Comparison of ENCODE assay signal across 8 cellular contexts in the genomic region with DNA sequence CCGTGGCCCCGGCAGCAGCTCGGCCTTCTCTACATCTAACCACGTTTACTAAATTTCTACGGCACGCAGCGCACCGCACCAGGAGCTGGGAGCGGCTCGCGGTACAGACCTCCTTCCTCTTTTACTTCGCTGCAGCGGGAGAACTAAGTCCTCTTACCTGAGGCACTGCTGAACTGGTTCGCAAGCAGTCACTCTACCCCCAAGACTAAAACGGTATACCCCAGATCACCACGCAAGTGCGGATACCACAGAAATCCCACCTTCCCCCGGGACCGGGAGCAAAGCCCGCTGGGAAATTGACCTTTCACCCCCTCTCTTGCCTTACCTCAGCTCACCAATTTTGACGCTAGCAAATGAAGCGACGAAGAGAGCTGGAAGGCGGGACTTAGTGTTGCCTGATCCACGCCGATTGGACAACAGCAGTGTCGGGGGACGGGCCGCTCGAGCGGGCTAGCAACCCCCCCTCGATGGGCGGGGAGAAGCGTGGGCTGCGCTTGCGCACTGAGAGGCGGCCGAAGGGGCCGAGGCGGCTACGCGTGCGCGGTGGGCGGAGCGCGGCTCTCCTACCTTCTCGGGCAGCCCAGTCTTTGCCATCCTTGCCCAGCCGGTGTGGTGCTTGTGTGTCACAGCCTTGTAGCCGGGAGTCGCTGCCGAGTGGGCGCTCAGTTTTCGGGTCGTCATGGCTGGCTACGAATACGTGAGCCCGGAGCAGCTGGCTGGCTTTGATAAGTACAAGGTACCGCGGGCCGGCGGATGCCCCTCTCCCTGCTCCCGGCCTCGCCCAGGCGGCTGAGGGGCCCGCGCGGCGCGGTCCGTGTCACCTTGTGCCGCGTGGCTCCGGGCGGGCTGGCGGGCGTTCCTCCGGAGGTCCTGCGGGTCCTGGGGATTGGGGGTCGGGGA. TPM values are rescaled to one million over a fixed set of nuclear protein-coding genes. Genes with fewer than 3 reads are reported as not detected.
A peak's percentile ranks its signal among the peaks of the same experiment; 100 is the strongest.
DNase-seq lines count a peak whose midpoint lies in the region; ATAC-seq lines count a peak whose summit lies in the region.

A gene with protein sequence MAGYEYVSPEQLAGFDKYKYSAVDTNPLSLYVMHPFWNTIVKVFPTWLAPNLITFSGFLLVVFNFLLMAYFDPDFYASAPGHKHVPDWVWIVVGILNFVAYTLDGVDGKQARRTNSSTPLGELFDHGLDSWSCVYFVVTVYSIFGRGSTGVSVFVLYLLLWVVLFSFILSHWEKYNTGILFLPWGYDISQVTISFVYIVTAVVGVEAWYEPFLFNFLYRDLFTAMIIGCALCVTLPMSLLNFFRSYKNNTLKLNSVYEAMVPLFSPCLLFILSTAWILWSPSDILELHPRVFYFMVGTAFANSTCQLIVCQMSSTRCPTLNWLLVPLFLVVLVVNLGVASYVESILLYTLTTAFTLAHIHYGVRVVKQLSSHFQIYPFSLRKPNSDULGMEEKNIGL (plus strand): TSS at position 590 of the 900 bp plus-strand sequence. CDS start 90 bp downstream, at position 680.

- no peak within 1 kb of the TSS for H2BK12ac ChIP-seq in mesenchymal stem cell (ENCODE audit: low read length in 2 of 2)

- ATAC-seq in GM21381 (IDR thresholded peaks at IDR 0.05; ENCODE audit: unreplicated experiment) = peak; percentile 93
- ATAC-seq in activated CD8-positive, alpha-beta memory T cell treated with anti-CD3 and anti-CD28 coated beads, Interleukin-2, amount 10 ng/mL, durations not matched to agents 7 days and 5 days = peak; percentile 95

- H3K9me3 Mint-ChIP-seq in activated CD8-positive, alpha-beta memory T cell treated with anti-CD3 and anti-CD28 coated beads, Interleukin-2, amount 10 ng/mL, durations not matched to agents 7 days and 5 days (ENCODE audit: low read depth) = no peaks in the 10 kb centered on the region

- H3K27me3 ChIP-seq in NT2/D1 (ENCODE audit: insufficient read depth, insufficient read length) = no peaks in the 10 kb centered on the region
- H3K27me3 ChIP-seq in endocrine pancreas (ENCODE audit: control insufficient read depth, insufficient read depth, low read length) = no peaks in the 10 kb centered on the region
- no peaks in the 10 kb centered on the region for H3K27me3 ChIP-seq in mesenchymal stem cell (ENCODE audit: control insufficient read depth in 1 of 2, insufficient read depth in 1 of 2, low read length in 2 of 2)

- H3K4me1 ChIP-seq in NT2/D1 (ENCODE audit: insufficient read depth, insufficient read length) (no peaks in the 10 kb centered on the region), endocrine pancreas (ENCODE audit: control insufficient read depth, insufficient read depth, low read length) (peaks cover 14% of the 10 kb centered on the region), mesenchymal stem cell (ENCODE audit: control insufficient read depth, insufficient read depth, low read depth, low read length) (peaks cover 6% of the 10 kb centered on the region)

- peak within 1 kb of the TSS; percentile 97 for H4K8ac ChIP-seq in mesenchymal stem cell (ENCODE audit: low read length)

- DNase-seq in COR-L47 (lab: John Stamatoyannopoulos, UW) = peak; percentile 100
- peak; percentile 42 to 99 (median 97) for DNase-seq in HUDEP-2 (lab: John Stamatoyannopoulos, UW; ENCODE audit: unreplicated experiment in 76 of 76)
- DNase-seq in NT2/D1 (ENCODE audit: low read depth, low spot score) = peak; percentile 99
- peak; percentile 99 for DNase-seq in activated CD8-positive, alpha-beta memory T cell treated with anti-CD3 and anti-CD28 coated beads, Interleukin-2, amount 10 ng/mL, durations not matched to agents 7 days and 5 days
- peak; percentile 99 for DNase-seq in mesenchymal stem cell
- peak; percentile 100 for DNase-seq in stimulated activated CD8-positive, alpha-beta memory T cell treated with anti-CD3 and anti-CD28 coated beads, Interleukin-12 subunit alpha, Interleukin-12 subunit beta, amount 100 ng/mL, for 4 hours (ENCODE audit: low read depth)

- peak within 1 kb of the TSS; percentile 86 for H2BK15ac ChIP-seq in mesenchymal stem cell (ENCODE audit: low read depth, poor library complexity, severe bottlenecking)

- peak within 1 kb of the TSS; percentile 55 to 77 for H3K4ac ChIP-seq in mesenchymal stem cell (ENCODE audit: low read depth in 1 of 2, low read length in 2 of 2)

- peak within 1 kb of the TSS; percentile 85 for H2AFZ ChIP-seq in mesenchymal stem cell (ENCODE audit: low read depth, low read length)

- peak within 1 kb of the TSS; percentile 78 for H3K4me2 ChIP-seq in mesenchymal stem cell (ENCODE audit: low read length, poor library complexity, severe bottlenecking)

- H3K27ac ChIP-seq in mesenchymal stem cell (ENCODE audit: low read length, poor library complexity, severe bottlenecking) = peak within 1 kb of the TSS; percentile 97

- H4K91ac ChIP-seq in mesenchymal stem cell (ENCODE audit: low read length) = peak within 1 kb of the TSS; percentile 14

- H3K27ac Mint-ChIP-seq in activated CD8-positive, alpha-beta memory T cell treated with anti-CD3 and anti-CD28 coated beads, Interleukin-2, amount 10 ng/mL, durations not matched to agents 7 days and 5 days = peak within 1 kb of the TSS; percentile 96

- H3K9ac ChIP-seq in NT2/D1 (ENCODE audit: insufficient read length, low read depth) (peak within 1 kb of the TSS; percentile 95), endocrine pancreas (ENCODE audit: control insufficient read depth, insufficient read depth, low read length) (peak within 1 kb of the TSS; percentile 94), mesenchymal stem cell (ENCODE audit: low read length) (peak within 1 kb of the TSS; percentile 100)

- CTCF ChIA-PET in activated CD8-positive, alpha-beta memory T cell treated with anti-CD3 and anti-CD28 coated beads, Interleukin-2, amount 10 ng/mL, durations not matched to agents 7 days and 5 days (lab: Charles Lee) = interaction anchor here (0.7 to 3.1 kb wide), 13 partner anchors 8 to 354 kb away, joined by 3 to 14 read pairs (median 3); a partner anchor contains a TSS

- H3K4me3 ChIP-seq in NT2/D1 (ENCODE audit: insufficient read length, low read depth) (peak within 1 kb of the TSS; percentile 92), endocrine pancreas (ENCODE audit: control insufficient read depth, insufficient read depth, low read length) (peak within 1 kb of the TSS; percentile 92), mesenchymal stem cell (ENCODE audit: insufficient read depth in 1 of 2, low read depth in 1 of 2, low read length in 2 of 2) (peak within 1 kb of the TSS; percentile 91 to 100)

- peak within 1 kb of the TSS; percentile 30 for H2BK120ac ChIP-seq in mesenchymal stem cell (ENCODE audit: low read depth, low read length)

- H2AK5ac ChIP-seq in mesenchymal stem cell (ENCODE audit: low read length, severe bottlenecking) = peak within 1 kb of the TSS; percentile 73

- H3K14ac ChIP-seq in mesenchymal stem cell (ENCODE audit: low read length in 2 of 2) = peak within 1 kb of the TSS in 1 of 2 experiments; percentile 95

- no peaks in the 10 kb centered on the region for H3K27me3 Mint-ChIP-seq in activated CD8-positive, alpha-beta memory T cell treated with anti-CD3 and anti-CD28 coated beads, Interleukin-2, amount 10 ng/mL, durations not matched to agents 7 days and 5 days

- peaks cover 7% of the 10 kb centered on the region for H3K36me3 ChIP-seq in NT2/D1 (ENCODE audit: insufficient read depth, insufficient read length, low read length)
- H3K36me3 ChIP-seq in endocrine pancreas (ENCODE audit: control insufficient read depth, insufficient read depth, low read length) = no peaks in the 10 kb centered on the region
- H3K36me3 ChIP-seq in mesenchymal stem cell (ENCODE audit: control insufficient read depth in 1 of 2, insufficient read depth in 2 of 2, low read depth in 1 of 2, low read length in 2 of 2) = no peaks in the 10 kb centered on the region

- peaks cover 18% of the 10 kb centered on the region for H3K36me3 Mint-ChIP-seq in activated CD8-positive, alpha-beta memory T cell treated with anti-CD3 and anti-CD28 coated beads, Interleukin-2, amount 10 ng/mL, durations not matched to agents 7 days and 5 days

- H3K4me1 Mint-ChIP-seq in activated CD8-positive, alpha-beta memory T cell treated with anti-CD3 and anti-CD28 coated beads, Interleukin-2, amount 10 ng/mL, durations not matched to agents 7 days and 5 days = peaks cover 44% of the 10 kb centered on the region

- peaks cover 10% of the 10 kb centered on the region for H3K79me1 ChIP-seq in mesenchymal stem cell (replicated peaks; ENCODE audit: low read length, poor library complexity, severe bottlenecking)

- under 1% methylated on average over 77 of the region's 80 CpGs for whole genome bisulfite sequencing in mesenchymal stem cell

- peak within 1 kb of the TSS; percentile 9 for H2BK5ac ChIP-seq in mesenchymal stem cell (ENCODE audit: low read depth, low read length, poor library complexity, severe bottlenecking)

- H3K4me3 Mint-ChIP-seq in activated CD8-positive, alpha-beta memory T cell treated with anti-CD3 and anti-CD28 coated beads, Interleukin-2, amount 10 ng/mL, durations not matched to agents 7 days and 5 days = peak within 1 kb of the TSS; percentile 91

- no peaks in the 10 kb centered on the region for H3K9me3 ChIP-seq in NT2/D1 (ENCODE audit: insufficient read depth, low read length)
- H3K9me3 ChIP-seq in endocrine pancreas (ENCODE audit: control insufficient read depth, low read length) = no peaks in the 10 kb centered on the region
- no peaks in the 10 kb centered on the region for H3K9me3 ChIP-seq in mesenchymal stem cell (ENCODE audit: control insufficient read depth, low read length)

- H3K18ac ChIP-seq in mesenchymal stem cell (ENCODE audit: low read depth in 1 of 2, low read length in 2 of 2) = peak within 1 kb of the TSS; percentile 85 to 98

- peak within 1 kb of the TSS; percentile 49 to 96 for H3K23ac ChIP-seq in mesenchymal stem cell (ENCODE audit: low read length in 2 of 2)

RNA-seq across cellular contexts. Expression of the gene that starts here (rescaled TPM):
- 10 to 100 TPM; 38.4 to 41.3 TPM for total RNA-seq in activated CD8-positive, alpha-beta memory T cell treated with anti-CD3 and anti-CD28 coated beads, Interleukin-2, amount 10 ng/mL, durations not matched to agents 7 days and 5 days
- 7.7 TPM for polyA plus RNA-seq in mesenchymal stem cell (2013, experiment 1 of 2)
- 7.8 TPM for polyA plus RNA-seq in mesenchymal stem cell (2013, experiment 2 of 2)

Comparison
In these comparisons a context has a peak if more than half of its experiments do, and no peak if none do; other contexts are left out.
1. Peak in every context shown above with its lines: DNase-seq, ATAC-seq, H3K4me3 ChIP-seq and H3K27ac ChIP-seq.